In the genomic region with DNA sequence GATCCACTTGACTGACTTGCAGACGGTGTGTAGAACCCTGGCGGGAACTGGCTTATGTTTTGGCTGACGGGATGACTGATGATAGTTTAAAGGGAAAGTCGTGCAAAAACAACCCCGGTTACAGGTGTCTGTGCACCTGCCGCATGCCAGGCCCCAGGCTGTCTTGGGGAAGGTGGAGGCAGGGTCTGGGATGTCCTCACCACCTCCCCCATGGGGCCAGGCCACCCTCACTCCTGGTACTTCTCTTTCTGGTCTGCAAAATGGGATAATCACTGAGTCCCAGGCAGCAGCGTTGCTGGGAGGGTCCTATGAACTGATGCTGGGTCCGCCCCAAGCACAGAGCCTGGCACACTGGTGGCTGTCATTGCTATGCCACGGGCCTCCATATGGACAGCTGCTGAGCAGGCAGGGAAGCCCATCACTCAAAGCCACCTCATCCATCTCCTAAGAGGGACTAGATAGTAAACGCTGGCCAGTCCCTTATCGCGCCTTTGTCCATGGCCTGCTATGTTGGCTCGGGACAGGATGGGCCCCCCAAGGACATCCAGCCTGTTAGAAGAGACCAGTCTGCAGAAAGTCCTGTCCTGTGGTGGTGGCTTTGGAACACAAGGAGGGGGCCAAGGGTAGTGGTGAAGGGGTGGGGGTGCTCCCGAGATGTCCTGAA, we compare ENCODE assay signal across 32 cellular contexts. TPM values are rescaled to one million over a fixed set of nuclear protein-coding genes. Genes with fewer than 3 reads are reported as not detected.
"Had no signal": no experiment of that assay in that cellular context is flagged by ENCODE, and none has a peak within 500 bp of the region (broad histone marks: within the 10 kb centered on the region; RNA-seq: fewer than 3 reads in every experiment).

No MANE protein-coding gene starts in this region.

- H3K27me3 ChIP-seq: body of pancreas, breast epithelium had no signal

- DNase-seq: activated CD4-positive, alpha-beta T cell treated with anti-CD3 and anti-CD28 coated beads, Interleukin-2, amount 10 ng/mL, durations not matched to agents 24 days and 14 days; activated CD4-positive, alpha-beta T cell treated with anti-CD3 and anti-CD28 coated beads, Interleukin-2, amount 50 U/mL, for 4 hours; activated CD8-positive, alpha-beta memory T cell treated with anti-CD3 and anti-CD28 coated beads, Interleukin-2, amount 50 U/mL, for 4 hours; activated gamma-delta T cell treated with Interleukin-2 at 50 U/mL for 16 hours; activated naive CD4-positive, alpha-beta T cell treated with anti-CD3 and anti-CD28 coated beads for 36 hours; activated T-cell treated with anti-CD3 and anti-CD28 coated beads for 4 hours; activated T-cell treated with anti-CD3 and anti-CD28 coated beads, Interleukin-2, amount 50 U/mL, for 4 hours; adrenal gland; body of pancreas; MM.1S; MV-4-11; NCI-H1092; NCI-H1436 treated with DMSO at 0.1 percent for 48 hours; NCI-H1694 treated with DMSO at 0.1 percent for 48 hours; NCI-H2029; NCI-H2107; NCI-H226; NCI-H446 treated with DMSO at 0.1 percent for 48 hours; NCI-H524 treated with DMSO at 0.1 percent for 48 hours; PC-9; Right ventricle myocardium superior had no signal

- H3K36me3 Mint-ChIP-seq: activated naive CD4-positive, alpha-beta T cell treated with anti-CD3 and anti-CD28 coated beads, Interleukin-2, amount 50 U/mL, for 72 hours had no signal

- H3K4me2 ChIP-seq: KMS-11, PC-9 had no signal

- H3K4me1 ChIP-seq: adrenal gland, breast epithelium had no signal

- H3K4me3 ChIP-seq: adrenal gland, body of pancreas, breast epithelium, PC-9, SK-N-MC had no signal

- H3K4me3 Mint-ChIP-seq: activated CD4-positive, alpha-beta T cell treated with anti-CD3 and anti-CD28 coated beads, Interleukin-2, amount 10 ng/mL, durations not matched to agents 24 days and 14 days; activated naive CD4-positive, alpha-beta T cell treated with anti-CD3 and anti-CD28 coated beads for 36 hours; activated T-cell treated with anti-CD3 and anti-CD28 coated beads, Interleukin-2, amount 50 U/mL, for 4 hours; activated T-helper 1 cell treated with anti-CD3 and anti-CD28 coated beads, Interleukin-12 subunit alpha, Interleukin-12 subunit beta, Interleukin-2, Interleukin-4 antibody, amounts not matched to agents 30 ng/mL and 10 ng/mL and 1 ng/mL, durations not matched to agents 14 hours and 24 hours and 36 hours; T-helper 2 cell treated with Interferon-gamma antibody and Interleukin-4, amounts not matched to agents 5 μg/mL and 100 μg/mL, for 36 hours had no signal

- H2AFZ ChIP-seq: PC-9 had no signal

- H3K4me1 Mint-ChIP-seq: activated CD4-positive, alpha-beta T cell treated with anti-CD3 and anti-CD28 coated beads, Interleukin-2, amount 10 ng/mL, durations not matched to agents 24 days and 14 days had no signal

- H3K9me3 Mint-ChIP-seq: activated CD4-positive, alpha-beta T cell treated with anti-CD3 and anti-CD28 coated beads, Interleukin-2, amount 10 ng/mL, durations not matched to agents 24 days and 14 days; activated naive CD4-positive, alpha-beta T cell treated with anti-CD3 and anti-CD28 coated beads for 36 hours; activated naive CD4-positive, alpha-beta T cell treated with anti-CD3 and anti-CD28 coated beads, Interleukin-2, amount 50 U/mL, for 72 hours; activated T-cell treated with anti-CD3 and anti-CD28 coated beads, Interleukin-2, amount 50 U/mL, for 4 hours; activated T-helper 1 cell treated with anti-CD3 and anti-CD28 coated beads, Interleukin-12 subunit alpha, Interleukin-12 subunit beta, Interleukin-2, Interleukin-4 antibody, amounts not matched to agents 30 ng/mL and 10 ng/mL and 1 ng/mL, durations not matched to agents 14 hours and 24 hours and 36 hours; T-helper 2 cell treated with Interferon-gamma antibody and Interleukin-4, amounts not matched to agents 5 μg/mL and 100 μg/mL, for 36 hours had no signal

- H3K36me3 ChIP-seq: adrenal gland, breast epithelium had no signal

- H3K9me3 ChIP-seq: adrenal gland, body of pancreas, breast epithelium had no signal

- H3K27ac Mint-ChIP-seq: activated CD4-positive, alpha-beta T cell treated with anti-CD3 and anti-CD28 coated beads, Interleukin-2, amount 10 ng/mL, durations not matched to agents 24 days and 14 days; activated naive CD4-positive, alpha-beta T cell treated with anti-CD3 and anti-CD28 coated beads for 36 hours; activated naive CD4-positive, alpha-beta T cell treated with anti-CD3 and anti-CD28 coated beads, Interleukin-2, amount 50 U/mL, for 72 hours; activated T-helper 1 cell treated with anti-CD3 and anti-CD28 coated beads, Interleukin-12 subunit alpha, Interleukin-12 subunit beta, Interleukin-2, Interleukin-4 antibody, amounts not matched to agents 30 ng/mL and 10 ng/mL and 1 ng/mL, durations not matched to agents 14 hours and 24 hours and 36 hours; T-helper 2 cell treated with Interferon-gamma antibody and Interleukin-4, amounts not matched to agents 5 μg/mL and 100 μg/mL, for 36 hours had no signal

- H3K27ac ChIP-seq: adrenal gland, body of pancreas, breast epithelium, KMS-11, PC-9, RWPE1, SK-N-MC had no signal

RNA-seq across cellular contexts. Expression of a gene that starts 15.0 kb away (rescaled TPM):
- total RNA-seq: activated CD4-positive, alpha-beta T cell treated with anti-CD3 and anti-CD28 coated beads, Interleukin-2, amount 10 ng/mL, durations not matched to agents 24 days and 14 days; activated naive CD4-positive, alpha-beta T cell treated with anti-CD3 and anti-CD28 coated beads for 36 hours; activated naive CD4-positive, alpha-beta T cell treated with anti-CD3 and anti-CD28 coated beads, Interleukin-2, amount 50 U/mL, for 72 hours; activated T-cell treated with anti-CD3 and anti-CD28 coated beads, Interleukin-2, amount 50 U/mL, for 4 hours; activated T-helper 1 cell treated with anti-CD3 and anti-CD28 coated beads, Interleukin-12 subunit alpha, Interleukin-12 subunit beta, Interleukin-2, Interleukin-4 antibody, amounts not matched to agents 30 ng/mL and 10 ng/mL and 1 ng/mL, durations not matched to agents 14 hours and 24 hours and 36 hours; adrenal gland; astrocyte; body of pancreas; breast epithelium; cardiac septum; LHCN-M2; PC-9; Right ventricle myocardium superior; T-helper 1 cell treated with Interleukin-12 subunit alpha and Interleukin-12 subunit beta and Interleukin-4 antibody, amounts not matched to agents 30 ng/mL and 1 ng/mL, for 36 hours had no signal

RNA-seq across cellular contexts. Expression of a gene that starts 28.2 kb away (rescaled TPM):
- total RNA-seq: activated CD4-positive, alpha-beta T cell treated with anti-CD3 and anti-CD28 coated beads, Interleukin-2, amount 10 ng/mL, durations not matched to agents 24 days and 14 days; activated naive CD4-positive, alpha-beta T cell treated with anti-CD3 and anti-CD28 coated beads for 36 hours; activated naive CD4-positive, alpha-beta T cell treated with anti-CD3 and anti-CD28 coated beads, Interleukin-2, amount 50 U/mL, for 72 hours; activated T-cell treated with anti-CD3 and anti-CD28 coated beads, Interleukin-2, amount 50 U/mL, for 4 hours; PC-9; T-helper 1 cell treated with Interleukin-12 subunit alpha and Interleukin-12 subunit beta and Interleukin-4 antibody, amounts not matched to agents 30 ng/mL and 1 ng/mL, for 36 hours had no signal
